24 cellular contexts compared by ENCODE assay signal in genomic region chr11:92477686-92478085, GRCh38.
DNase-seq lines count a peak whose midpoint lies in the region; ATAC-seq, FAIRE-seq and TF ChIP-seq lines count a peak whose summit lies in the region.
"Had no signal": no experiment of that assay in that cellular context is flagged by ENCODE, and none has a peak within 500 bp of the region (broad histone marks: within the 10 kb centered on the region; RNA-seq: fewer than 3 reads in every experiment).

No MANE protein-coding gene starts in this region.

- in situ Hi-C loops in HepG2 (cut with HindIII; ENCODE audit: extremely low pct_ligation_motif_present, low pct_unique_long_range_greater_than_20kb) = no loop called here

- no peak overlapping the region for H3K4me3 ChIP-seq in HepG2 (replicated peaks in 1 of 3; ENCODE audit: insufficient read depth in 1 of 3, low read depth in 2 of 3, low read length in 3 of 3)
- no peak overlapping the region for H3K4me3 ChIP-seq in right lobe of liver
- H3K4me3 ChIP-seq in body of pancreas = no peak overlapping the region
- H3K4me3 ChIP-seq in stomach = no peak overlapping the region
- H3K4me3 ChIP-seq: BLaER1, SJCRH30 had no signal

- H3K27me3 ChIP-seq in HepG2 (ENCODE audit: control insufficient read depth in 1 of 2, insufficient read depth in 2 of 2, low read length in 2 of 2) = no peaks in the 10 kb centered on the region
- no peaks in the 10 kb centered on the region for H3K27me3 ChIP-seq in right lobe of liver
- no peaks in the 10 kb centered on the region for H3K27me3 ChIP-seq in body of pancreas
- H3K27me3 ChIP-seq in stomach = no peaks in the 10 kb centered on the region
- H3K27me3 ChIP-seq: BLaER1, SJCRH30 had no signal

- ATAC-seq in HepG2 (no peak; the same call in 2 of the 3 replicates), right lobe of liver (no peak), body of pancreas (peak; percentile 66)
- ATAC-seq in stimulated activated naive CD8-positive, alpha-beta T cell treated with anti-CD3 and anti-CD28 coated beads, Interleukin-15, amount 100 ng/mL, for 72 hours = no peak

- H3K79me2 ChIP-seq in HepG2 (ENCODE audit: insufficient read depth, low read length) = no peaks in the 10 kb centered on the region

- no peak overlapping the region for H3K9ac ChIP-seq in HepG2 (ENCODE audit: insufficient read depth, low read depth, low read length)
- H3K9ac ChIP-seq: BLaER1 had no signal

- TF ChIP-seq POLR2A in HepG2 (IDR thresholded peaks at IDR 0.05; ENCODE audit: insufficient read depth in 1 of 2, low read depth in 2 of 2, low read length in 2 of 2) (no peak), right lobe of liver (IDR thresholded peaks at IDR 0.05) (no peak), body of pancreas (IDR thresholded peaks at IDR 0.05) (no peak), stomach (IDR thresholded peaks at IDR 0.05) (no peak)

- BruUV-seq in HepG2 (replicated peaks; lab: Mats Ljungman, UMichigan) = no TSS peak

- H3K4me3 Mint-ChIP-seq in stimulated activated naive CD8-positive, alpha-beta T cell treated with anti-CD3 and anti-CD28 coated beads, Interleukin-15, amount 100 ng/mL, for 72 hours = no peak overlapping the region
- H3K4me3 Mint-ChIP-seq: CD4-positive, alpha-beta T cell; IgD-negative memory B cell had no signal

- TF ChIP-seq CTCF in HepG2 (CRISPR knock-in tag; IDR thresholded peaks at IDR 0.05) = no peak
- TF ChIP-seq CTCF in right lobe of liver (IDR thresholded peaks at IDR 0.05) = no peak
- no peak for TF ChIP-seq CTCF in body of pancreas (IDR thresholded peaks at IDR 0.05)
- TF ChIP-seq CTCF in stomach (IDR thresholded peaks at IDR 0.05) = no peak

- DNase-seq in DMS153 (lab: John Stamatoyannopoulos, UW) (peak; percentile 51), DMS153 treated with DMSO at 0.1 percent for 48 hours (lab: John Stamatoyannopoulos, UW; ENCODE audit: unreplicated experiment) (no peak), HepG2 (ENCODE audit: low spot score) (no peak), right lobe of liver (no peak), body of pancreas (peak; percentile 19 to 56 (median 38)), stomach (peak; percentile 30), ureter (ENCODE audit: low spot score) (no peak)
- DNase-seq in stimulated activated naive CD8-positive, alpha-beta T cell treated with anti-CD3 and anti-CD28 coated beads, Interleukin-15, amount 100 ng/mL, for 72 hours = no peak
- DNase-seq: ACHN; Caco-2; CD4-positive, alpha-beta T cell; EL; H7; Karpas-422; NCI-H1436 treated with DMSO at 0.1 percent for 48 hours; NCI-H2081; NCI-H524 treated with DMSO at 0.1 percent for 48 hours; OCI-M1; SJCRH30; T-helper 1 cell had no signal

- H3K4me1 Mint-ChIP-seq in stimulated activated naive CD8-positive, alpha-beta T cell treated with anti-CD3 and anti-CD28 coated beads, Interleukin-15, amount 100 ng/mL, for 72 hours = no peaks in the 10 kb centered on the region

- H3K27ac Mint-ChIP-seq in stimulated activated naive CD8-positive, alpha-beta T cell treated with anti-CD3 and anti-CD28 coated beads, Interleukin-15, amount 100 ng/mL, for 72 hours = no peak overlapping the region
- H3K27ac Mint-ChIP-seq: CD4-positive, alpha-beta T cell; IgD-negative memory B cell had no signal

- H4K20me1 ChIP-seq in HepG2 (ENCODE audit: insufficient read depth, low read length) = no peaks in the 10 kb centered on the region
- H4K20me1 ChIP-seq: BLaER1 had no signal

- H3K9me3 ChIP-seq in HepG2 (ENCODE audit: low read length) (no peaks in the 10 kb centered on the region), right lobe of liver (no peaks in the 10 kb centered on the region), body of pancreas (no peaks in the 10 kb centered on the region), stomach (no peaks in the 10 kb centered on the region)
- H3K9me3 ChIP-seq: BLaER1, Caco-2, SJCRH30 had no signal

- 10% methylated on average over 3 of the region's 3 CpGs for WGBS in HepG2 (ENCODE audit: low lambda C conversion rate)
- WGBS in right lobe of liver (ENCODE audit: insufficient coverage, low coverage, low lambda C conversion rate, missing lambda C conversion rate) = 68% methylated on average over 3 of the region's 3 CpGs
- WGBS in body of pancreas, 2 donors = 36 to 43% methylated on average over 3 of the region's 3 CpGs
- WGBS in stomach, 5 donors = 33 to 65% (median 58%) methylated on average over 3 of the region's 3 CpGs

- H3K4me1 ChIP-seq in HepG2 (ENCODE audit: insufficient read depth, low read length) = peaks cover 23% of the 10 kb centered on the region
- H3K4me1 ChIP-seq in right lobe of liver = no peaks in the 10 kb centered on the region
- peaks cover 6% of the 10 kb centered on the region for H3K4me1 ChIP-seq in body of pancreas
- no peaks in the 10 kb centered on the region for H3K4me1 ChIP-seq in stomach
- H3K4me1 ChIP-seq: BLaER1, SJCRH30 had no signal

- intact Hi-C loops in HepG2 (cut with micrococcal nuclease; ENCODE audit: unreplicated experiment) = no loop called here
- intact Hi-C loops in right lobe of liver (cut with DNase I) = no loop called here
- intact Hi-C loops in body of pancreas (cut with DNase I) = no loop called here
- intact Hi-C loops in stomach (cut with DNase I; ENCODE audit: low total_unique reads) = no loop called here

- no peaks in the 10 kb centered on the region for H3K9me3 Mint-ChIP-seq in stimulated activated naive CD8-positive, alpha-beta T cell treated with anti-CD3 and anti-CD28 coated beads, Interleukin-15, amount 100 ng/mL, for 72 hours
- H3K9me3 Mint-ChIP-seq: CD4-positive, alpha-beta T cell had no signal

- no peak overlapping the region for H3K4me2 ChIP-seq in HepG2 (ENCODE audit: low read depth, low read length)
- H3K4me2 ChIP-seq: BLaER1 had no signal

- FAIRE-seq in HepG2 (lab: Jason Lieb, UNC) = no peak
- FAIRE-seq: RCC 7860 had no signal

- no peak for TF ChIP-seq RAD21 in HepG2 (CRISPR knock-in tag; IDR thresholded peaks at IDR 0.05)

- TF ChIP-seq EP300 in HepG2 (IDR thresholded peaks at IDR 0.05; ENCODE audit: low read depth in 2 of 2, low read length in 2 of 2) (no peak), HepG2 (CRISPR knock-in tag; IDR thresholded peaks at IDR 0.05; ENCODE audit: borderline replicate concordance) (no peak), stomach (IDR thresholded peaks at IDR 0.05) (no peak)

- CTCF ChIA-PET in HepG2 (lab: Yijun Ruan, JAX; ENCODE audit: low intra/inter-chr PET ratio, low total read pairs) = no interaction called here

- H2AFZ ChIP-seq in HepG2 (ENCODE audit: low read length) = no peak overlapping the region

- POLR2A ChIA-PET in HepG2 (lab: Yijun Ruan, JAX) = no interaction called here

- no peak overlapping the region for H3K27ac ChIP-seq in HepG2 (ENCODE audit: extremely low read length, insufficient read depth, low read length)
- no peak overlapping the region for H3K27ac ChIP-seq in right lobe of liver
- H3K27ac ChIP-seq in body of pancreas = no peak overlapping the region
- H3K27ac ChIP-seq in stomach = peak overlapping the region in 1 of 5 donors; percentile 31
- H3K27ac ChIP-seq: 22Rv1, BLaER1, SJCRH30 had no signal

- no peaks in the 10 kb centered on the region for H3K27me3 Mint-ChIP-seq in stimulated activated naive CD8-positive, alpha-beta T cell treated with anti-CD3 and anti-CD28 coated beads, Interleukin-15, amount 100 ng/mL, for 72 hours
- H3K27me3 Mint-ChIP-seq: CD4-positive, alpha-beta T cell; IgD-negative memory B cell had no signal

- H3K36me3 ChIP-seq in HepG2 (replicated peaks in 1 of 2; ENCODE audit: control insufficient read depth in 1 of 2, insufficient read depth in 2 of 2, low read length in 2 of 2) (no peaks in the 10 kb centered on the region), right lobe of liver (no peaks in the 10 kb centered on the region), body of pancreas (replicated peaks in 1 of 2; ENCODE audit: insufficient read depth in 1 of 2, low read depth in 2 of 2) (no peaks in the 10 kb centered on the region), stomach (no peaks in the 10 kb centered on the region)
- H3K36me3 ChIP-seq: BLaER1, SJCRH30 had no signal

TF ChIP-seq in HepG2, 621 proteins besides CTCF, POLR2A, EP300 and RAD21:
- no peak for TF ChIP-seq ZNF569 (CRISPR knock-in tag; IDR thresholded peaks at IDR 0.05; ENCODE audit: borderline replicate concordance)
- TF ChIP-seq, protein P1, sequence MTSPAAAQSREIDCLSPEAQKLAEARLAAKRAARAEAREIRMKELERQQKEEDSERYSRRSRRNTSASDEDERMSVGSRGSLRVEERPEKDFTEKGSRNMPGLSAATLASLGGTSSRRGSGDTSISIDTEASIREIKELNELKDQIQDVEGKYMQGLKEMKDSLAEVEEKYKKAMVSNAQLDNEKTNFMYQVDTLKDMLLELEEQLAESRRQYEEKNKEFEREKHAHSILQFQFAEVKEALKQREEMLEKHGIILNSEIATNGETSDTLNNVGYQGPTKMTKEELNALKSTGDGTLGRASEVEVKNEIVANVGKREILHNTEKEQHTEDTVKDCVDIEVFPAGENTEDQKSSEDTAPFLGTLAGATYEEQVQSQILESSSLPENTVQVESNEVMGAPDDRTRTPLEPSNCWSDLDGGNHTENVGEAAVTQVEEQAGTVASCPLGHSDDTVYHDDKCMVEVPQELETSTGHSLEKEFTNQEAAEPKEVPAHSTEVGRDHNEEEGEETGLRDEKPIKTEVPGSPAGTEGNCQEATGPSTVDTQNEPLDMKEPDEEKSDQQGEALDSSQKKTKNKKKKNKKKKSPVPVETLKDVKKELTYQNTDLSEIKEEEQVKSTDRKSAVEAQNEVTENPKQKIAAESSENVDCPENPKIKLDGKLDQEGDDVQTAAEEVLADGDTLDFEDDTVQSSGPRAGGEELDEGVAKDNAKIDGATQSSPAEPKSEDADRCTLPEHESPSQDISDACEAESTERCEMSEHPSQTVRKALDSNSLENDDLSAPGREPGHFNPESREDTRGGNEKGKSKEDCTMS (CRISPR knock-in tag; conservative IDR thresholded peaks at IDR 0.05) = no peak
- 0 out of 2 replicates have a peak, but pooled peaks have one; percentile 9 for TF ChIP-seq FOXA3 (CRISPR knock-in tag; IDR thresholded peaks at IDR 0.05)
- no peak for TF ChIP-seq TGIF2 (CRISPR knock-in tag; IDR thresholded peaks at IDR 0.05)
- no peak for TF ChIP-seq FOXA1 (IDR thresholded peaks at IDR 0.05)
- 0 out of 2 replicates have a peak, but pooled peaks have one; percentile 22 for TF ChIP-seq FOXA1 (CRISPR knock-in tag; IDR thresholded peaks at IDR 0.05)
- no peak for TF ChIP-seq HCFC1 (IDR thresholded peaks at IDR 0.05; ENCODE audit: low read depth, low read length)
TF ChIP-seq in HepG2: peak in this region for 2.

Comparison
In these comparisons a context has a peak if more than half of its experiments do, and no peak if none do; other contexts are left out.
1. DNase-seq: peak in DMS153 (single experiment), body of pancreas (4 of 4) and stomach (single experiment); none in DMS153 treated with DMSO at 0.1 percent for 48 hours (single experiment), HepG2 (single experiment), right lobe of liver (0 of 3), ureter (single experiment) and stimulated activated naive CD8-positive, alpha-beta T cell treated with anti-CD3 and anti-CD28 coated beads, Interleukin-15, amount 100 ng/mL, for 72 hours (0 of 2).